Comparison of ENCODE assay signal across 22 cellular contexts in genomic region chr2:109452318-109453305, GRCh38.
DNase-seq lines count a peak whose midpoint lies in the region; FAIRE-seq and TF ChIP-seq lines count a peak whose summit lies in the region.
"Had no signal": no experiment of that assay in that cellular context is flagged by ENCODE, and none has a peak within 500 bp of the region (broad histone marks: within the 10 kb centered on the region; RNA-seq: fewer than 3 reads in every experiment).

No MANE protein-coding gene starts in this region.

- H3K4me1 ChIP-seq in suprapubic skin = peaks cover 14% of the 10 kb centered on the region

- DNase-seq in HL-60 (ENCODE audit: low read depth in 1 of 2, low spot score in 1 of 2) = no peak
- peak; percentile 73 for DNase-seq in mesenteric fat pad (ENCODE audit: low spot score)
- DNase-seq in suprapubic skin (ENCODE audit: low spot score in 2 of 2) = peak; percentile 40 to 43
- DNase-seq in ureter (ENCODE audit: low spot score) = no peak
- DNase-seq in stimulated activated CD4-positive, alpha-beta T cell treated with anti-CD3 and anti-CD28 coated beads, Interleukin-2, amount 100 ng/mL, for 48 hours = no peak
- DNase-seq in GM19239 (ENCODE audit: insufficient read length, low spot score) = no peak
- DNase-seq: ACHN; CD8-positive, alpha-beta T cell; DMS79 treated with DMSO at 0.1 percent for 48 hours; GOT3; HFFc6; KBM-7; NCI-H1092 treated with DMSO at 0.1 percent for 48 hours; NCI-H2107; NCI-H345; NCI-H69; NK-92 treated with Interleukin-12 subunit alpha and Interleukin-12 subunit beta, amount 100 ng/mL, for 24 hours; SHP77 had no signal

- FAIRE-seq in GM19239 (lab: Jason Lieb, UNC) = no peak
- FAIRE-seq: D721Med, G401.6, GM12892 had no signal

- peaks cover 7% of the 10 kb centered on the region for H3K36me3 ChIP-seq in suprapubic skin

- no peaks in the 10 kb centered on the region for H3K9me3 ChIP-seq in suprapubic skin

- H3K27me3 ChIP-seq in HL-60 (ENCODE audit: insufficient read depth, poor library complexity, severe bottlenecking) = no peaks in the 10 kb centered on the region
- H3K27me3 ChIP-seq in suprapubic skin = no peaks in the 10 kb centered on the region

- TF ChIP-seq EP300 in suprapubic skin (IDR thresholded peaks at IDR 0.05) = no peak

- H3K4me3 ChIP-seq in HL-60 (replicated peaks; ENCODE audit: insufficient read depth, low read length) (no peak overlapping the region), suprapubic skin (no peak overlapping the region)

- WGBS in suprapubic skin = 91% methylated on average over 17 of the region's 17 CpGs

- no peak for TF ChIP-seq POLR2A in suprapubic skin (IDR thresholded peaks at IDR 0.05)

- TF ChIP-seq CTCF in HL-60 (IDR thresholded peaks at IDR 0.05; ENCODE audit: insufficient read depth, low read length) = no peak
- no peak for TF ChIP-seq CTCF in suprapubic skin (IDR thresholded peaks at IDR 0.05)

- H3K27ac ChIP-seq in HL-60 (replicated peaks) = peak overlapping the region; percentile 23
- H3K27ac ChIP-seq in cingulate gyrus (ENCODE audit: low read depth, low read length) = peak overlapping the region; percentile 65
- H3K27ac ChIP-seq in suprapubic skin = no peak overlapping the region

Comparison
In these comparisons a context has a peak if more than half of its experiments do, and no peak if none do; other contexts are left out.
1. DNase-seq: peak in mesenteric fat pad (single experiment) and suprapubic skin (2 of 2); none in HL-60 (0 of 2), ureter (single experiment), stimulated activated CD4-positive, alpha-beta T cell treated with anti-CD3 and anti-CD28 coated beads, Interleukin-2, amount 100 ng/mL, for 48 hours (0 of 2) and GM19239 (single experiment).